1 cellular context compared by ENCODE assay signal in the genomic region with DNA sequence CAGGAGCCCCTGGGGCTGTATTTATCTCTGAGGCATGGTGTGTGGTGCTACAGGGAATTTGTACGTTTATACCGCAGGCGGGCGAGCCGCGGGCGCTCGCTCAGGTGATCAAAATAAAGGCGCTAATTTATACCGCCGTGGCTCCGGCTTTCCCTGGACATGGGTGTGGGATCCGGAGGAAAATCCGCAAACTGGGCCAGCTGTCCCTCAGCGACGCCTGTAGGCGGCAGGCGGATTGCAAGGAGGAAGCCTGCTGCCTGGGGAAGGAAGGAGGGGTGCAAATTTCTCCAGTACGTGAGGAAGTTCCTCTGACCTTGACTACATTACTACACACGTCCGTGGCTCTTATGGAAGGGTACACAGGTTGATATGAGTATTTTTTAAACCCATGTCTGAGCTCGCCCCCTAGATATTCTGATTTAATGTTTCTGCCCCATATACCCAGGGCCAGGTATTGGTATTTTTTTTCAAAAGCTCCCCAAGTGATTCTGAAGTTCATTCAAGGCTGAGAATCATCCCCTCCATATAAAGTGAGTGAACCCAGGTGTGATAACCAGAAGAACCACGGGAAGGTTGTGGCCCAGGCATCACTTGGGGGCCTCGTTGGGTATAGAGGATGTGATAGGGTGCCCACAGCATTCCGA.
A peak's percentile ranks its signal among the peaks of the same experiment; 100 is the strongest.
TF ChIP-seq lines count a peak whose summit lies in the region.

No MANE protein-coding gene starts in this region.

TF ChIP-seq in K562, 482 proteins besides CTCF, POLR2A, EP300 and RAD21:
- peak; percentile 27; the same call in 1 of the 2 replicates for TF ChIP-seq SPI1 (IDR thresholded peaks at IDR 0.05; ENCODE audit: borderline replicate concordance, low read depth, low read length)
- TF ChIP-seq SMC3 (conservative IDR thresholded peaks at IDR 0.05; ENCODE audit: insufficient read depth, low read depth, low read length), result 0 out of 2 replicates have a peak, but pooled peaks have one; percentile 18
- TF ChIP-seq, protein P1, sequence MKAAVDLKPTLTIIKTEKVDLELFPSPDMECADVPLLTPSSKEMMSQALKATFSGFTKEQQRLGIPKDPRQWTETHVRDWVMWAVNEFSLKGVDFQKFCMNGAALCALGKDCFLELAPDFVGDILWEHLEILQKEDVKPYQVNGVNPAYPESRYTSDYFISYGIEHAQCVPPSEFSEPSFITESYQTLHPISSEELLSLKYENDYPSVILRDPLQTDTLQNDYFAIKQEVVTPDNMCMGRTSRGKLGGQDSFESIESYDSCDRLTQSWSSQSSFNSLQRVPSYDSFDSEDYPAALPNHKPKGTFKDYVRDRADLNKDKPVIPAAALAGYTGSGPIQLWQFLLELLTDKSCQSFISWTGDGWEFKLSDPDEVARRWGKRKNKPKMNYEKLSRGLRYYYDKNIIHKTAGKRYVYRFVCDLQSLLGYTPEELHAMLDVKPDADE (conservative IDR thresholded peaks at IDR 0.05; ENCODE audit: control insufficient read depth, low read depth, low read length), result no peak
- TF ChIP-seq ZSCAN29 (IDR thresholded peaks at IDR 0.05), result peak; percentile 49; the same call in 1 of the 2 replicates
